ENCODE assay signal across 9 cellular contexts in the genomic region with DNA sequence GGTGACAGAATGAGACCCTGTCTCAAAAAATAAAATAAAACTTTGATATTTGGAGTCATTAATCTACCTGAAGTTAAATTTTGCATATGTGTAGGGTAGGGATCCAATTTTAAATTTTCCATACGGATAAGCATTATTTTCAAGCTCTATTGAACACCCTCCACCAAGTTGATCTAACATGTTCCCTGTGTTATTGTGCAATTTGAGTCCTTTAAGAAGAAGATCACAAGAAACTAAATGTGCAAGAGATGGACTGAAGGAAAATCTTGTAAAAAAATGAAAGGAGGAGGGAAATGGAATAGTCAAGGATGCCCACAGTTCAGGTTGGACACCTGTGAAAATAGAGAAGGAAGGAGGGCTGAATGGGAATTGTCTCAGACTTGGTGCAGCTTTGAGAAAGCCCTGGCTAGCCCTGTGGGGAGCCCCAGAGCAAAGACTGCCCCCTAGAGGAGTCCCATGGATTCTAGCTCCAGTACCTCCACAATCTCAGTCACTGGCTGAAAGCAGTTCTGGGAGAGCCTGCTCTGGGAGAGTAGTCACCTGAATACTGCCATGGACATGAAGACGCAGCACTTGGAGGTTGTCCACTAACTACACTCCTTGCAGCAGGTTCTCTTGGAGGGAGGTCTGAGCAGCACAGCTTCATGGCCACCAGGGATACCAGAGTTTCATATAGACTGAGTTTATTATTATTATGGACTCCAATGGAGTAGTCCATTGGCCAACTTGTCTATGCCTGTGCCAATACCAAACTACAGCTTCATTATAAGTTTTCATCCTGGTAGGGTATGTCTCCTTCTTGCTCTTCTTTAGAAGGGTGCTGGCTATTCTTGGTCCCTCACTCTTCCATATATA. TPM values are rescaled to one million over a fixed set of nuclear protein-coding genes. Genes with fewer than 3 reads are reported as not detected.
DNase-seq lines count a peak whose midpoint lies in the region; ATAC-seq and TF ChIP-seq lines count a peak whose summit lies in the region.
"Had no signal": no experiment of that assay in that cellular context is flagged by ENCODE, and none has a peak within 500 bp of the region (broad histone marks: within the 10 kb centered on the region; RNA-seq: fewer than 3 reads in every experiment).

No MANE protein-coding gene starts in this region.

- no peak overlapping the region for H2BK15ac ChIP-seq in mesenchymal stem cell (ENCODE audit: low read depth, poor library complexity, severe bottlenecking)

- peaks cover 2 to 3% of the 10 kb centered on the region in 2 donors for H3K4me1 ChIP-seq in adrenal gland (replicated peaks in 1 of 2)
- no peaks in the 10 kb centered on the region for H3K4me1 ChIP-seq in mesenchymal stem cell (ENCODE audit: control insufficient read depth, insufficient read depth, low read depth, low read length)

- no peak overlapping the region for H4K91ac ChIP-seq in mesenchymal stem cell (ENCODE audit: low read length)

- H3K18ac ChIP-seq in mesenchymal stem cell (ENCODE audit: low read depth in 1 of 2, low read length in 2 of 2), result no peak overlapping the region

- H2AK5ac ChIP-seq in mesenchymal stem cell (ENCODE audit: low read length, severe bottlenecking), result no peak overlapping the region

- H3K4me3 ChIP-seq in NB4 (ENCODE audit: low read depth, low read length) (no peak overlapping the region), adrenal gland (no peak overlapping the region), mesenchymal stem cell (ENCODE audit: insufficient read depth in 1 of 2, low read depth in 1 of 2, low read length in 2 of 2) (no peak overlapping the region)

- H3K9me3 ChIP-seq in adrenal gland (replicated peaks in 1 of 3), result no peaks in the 10 kb centered on the region
- no peaks in the 10 kb centered on the region for H3K9me3 ChIP-seq in mesenchymal stem cell (ENCODE audit: control insufficient read depth, low read length)
- H3K9me3 ChIP-seq: Caco-2 had no signal

- peak; percentile 94 for TF ChIP-seq CTCF in NB4 (IDR thresholded peaks at IDR 0.05; ENCODE audit: low read depth, low read length)
- peak in 4 of 6 experiments; percentile 3 to 42 (median 14) for TF ChIP-seq CTCF in adrenal gland (IDR thresholded peaks at IDR 0.05)
- no peak for TF ChIP-seq CTCF in omental fat pad (IDR thresholded peaks at IDR 0.05)

- no peak overlapping the region for H3K4me2 ChIP-seq in mesenchymal stem cell (ENCODE audit: low read length, poor library complexity, severe bottlenecking)

- no peak overlapping the region for H4K8ac ChIP-seq in mesenchymal stem cell (ENCODE audit: low read length)

- H3K9ac ChIP-seq in mesenchymal stem cell (ENCODE audit: low read length), result no peak overlapping the region

- ATAC-seq in omental fat pad (ENCODE audit: low FRiP score), result no peak
- no peak for ATAC-seq in GM21717 (IDR thresholded peaks at IDR 0.05; ENCODE audit: unreplicated experiment)

- H3K23ac ChIP-seq in mesenchymal stem cell (ENCODE audit: low read length in 2 of 2), result no peak overlapping the region

- H3K36me3 ChIP-seq in adrenal gland (replicated peaks in 1 of 2) (no peaks in the 10 kb centered on the region), mesenchymal stem cell (ENCODE audit: control insufficient read depth in 1 of 2, insufficient read depth in 2 of 2, low read depth in 1 of 2, low read length in 2 of 2) (no peaks in the 10 kb centered on the region)

- TF ChIP-seq POLR2A in NB4 (IDR thresholded peaks at IDR 0.05; ENCODE audit: extremely low read depth, insufficient read length) (no peak), adrenal gland (IDR thresholded peaks at IDR 0.05) (no peak)

- no peak overlapping the region for H3K4ac ChIP-seq in mesenchymal stem cell (ENCODE audit: low read depth in 1 of 2, low read length in 2 of 2)

- no peak overlapping the region for H2AFZ ChIP-seq in mesenchymal stem cell (ENCODE audit: low read depth, low read length)

- DNase-seq in NOMO-1 (lab: John Stamatoyannopoulos, UW; ENCODE audit: unreplicated experiment in 2 of 2), result peak; percentile 11 to 23
- no peak for DNase-seq in NOMO-1 treated with dmso at 0.1 percent for 144 hours (lab: John Stamatoyannopoulos, UW; ENCODE audit: unreplicated experiment)
- DNase-seq in NB4 (ENCODE audit: low read depth), result peak; percentile 64
- DNase-seq in adrenal gland, result peak in 4 of 7 donors; percentile 19 to 37 (median 32)
- peak; percentile 36 for DNase-seq in mesenchymal stem cell
- no peak for DNase-seq in omental fat pad (ENCODE audit: low spot score)
- no peak for DNase-seq in glomerular visceral epithelial cell (ENCODE audit: extremely low spot score)

- H2BK120ac ChIP-seq in mesenchymal stem cell (ENCODE audit: low read depth, low read length), result no peak overlapping the region

- H3K14ac ChIP-seq in mesenchymal stem cell (ENCODE audit: low read length in 2 of 2), result no peak overlapping the region

- no peaks in the 10 kb centered on the region for H3K27me3 ChIP-seq in adrenal gland
- no peaks in the 10 kb centered on the region for H3K27me3 ChIP-seq in mesenchymal stem cell (ENCODE audit: control insufficient read depth in 1 of 2, insufficient read depth in 1 of 2, low read length in 2 of 2)

- 46 to 68% (median 60%) methylated on average over 2 of the region's 2 CpGs for WGBS in adrenal gland, 4 donors
- 73% methylated on average over 1 of the region's 2 CpGs for WGBS in mesenchymal stem cell

- H3K27ac ChIP-seq in adrenal gland, result no peak overlapping the region
- no peak overlapping the region for H3K27ac ChIP-seq in mesenchymal stem cell (ENCODE audit: low read length, poor library complexity, severe bottlenecking)

- H2BK5ac ChIP-seq in mesenchymal stem cell (ENCODE audit: low read depth, low read length, poor library complexity, severe bottlenecking), result no peak overlapping the region

- peaks cover 7% of the 10 kb centered on the region for H3K79me1 ChIP-seq in mesenchymal stem cell (replicated peaks; ENCODE audit: low read length, poor library complexity, severe bottlenecking)

- intact Hi-C loops in adrenal gland (cut with DNase I), result loop anchor here in 1 of 2 donors (10.0 kb wide), 2 partner anchors 82 to 398 kb away; partner anchors contain the start of gene GRK5

- no peak overlapping the region for H2BK12ac ChIP-seq in mesenchymal stem cell (ENCODE audit: low read length in 2 of 2)

RNA-seq across cellular contexts. Expression of gene TIAL1, which starts 5.7 kb away (rescaled TPM):
- total RNA-seq in adrenal gland, result 10 to 100 TPM; 30.7 to 99.8 (median 76.9) TPM
- polyA plus RNA-seq in adrenal gland, result 10 to 100 TPM; 45.4 to 92.6 (median 47.8) TPM
- 78.9 TPM for polyA plus RNA-seq in mesenchymal stem cell (2013, experiment 1 of 2)
- polyA plus RNA-seq in mesenchymal stem cell (2013, experiment 2 of 2), result 81.0 TPM
- 10 to 100 TPM; 62.0 to 90.8 (median 65.9) TPM for total RNA-seq in omental fat pad

RNA-seq across cellular contexts. Expression of gene BAG3, which starts 48.7 kb away (rescaled TPM):
- total RNA-seq in adrenal gland (10 to 100 TPM; 25.6 to 49.3 (median 33.7) TPM), omental fat pad (10 to 100 TPM; 16.1 to 98.0 (median 58.8) TPM)
- polyA plus RNA-seq in adrenal gland, result 10 to 100 TPM; 13.5 to 48.0 (median 15.0) TPM
- polyA plus RNA-seq in mesenchymal stem cell (2013, experiment 1 of 2), result 66.0 TPM
- 65.0 TPM for polyA plus RNA-seq in mesenchymal stem cell (2013, experiment 2 of 2)

RNA-seq across cellular contexts. Expression of gene RGS10, which starts 59.9 kb away (rescaled TPM):
- total RNA-seq in adrenal gland, result 10 to 100 TPM in 7 of 8 donors, 1 to 10 TPM in 1; 9.7 to 28.1 (median 15.7) TPM
- 10 to 100 TPM; 12.4 to 26.0 (median 19.8) TPM for polyA plus RNA-seq in adrenal gland
- 310 TPM for polyA plus RNA-seq in mesenchymal stem cell (2013, experiment 1 of 2)
- polyA plus RNA-seq in mesenchymal stem cell (2013, experiment 2 of 2), result 307 TPM
- 10 to 100 TPM; 12.3 to 40.2 (median 18.7) TPM for total RNA-seq in omental fat pad

Comparison
In these comparisons a context has a peak if more than half of its experiments do, and no peak if none do; other contexts are left out.
1. DNase-seq: peak in NOMO-1 (2 of 2), NB4 (single experiment), adrenal gland (4 of 7) and mesenchymal stem cell (single experiment); none in NOMO-1 treated with dmso at 0.1 percent for 144 hours (single experiment), omental fat pad (single experiment) and glomerular visceral epithelial cell (single experiment).
2. CTCF ChIP-seq: peak in NB4 (single experiment) and adrenal gland (4 of 6); none in omental fat pad (0 of 3).